In genomic region chr6:52503344-52503747, GRCh38 we compare ENCODE assay signal across 8 cellular contexts.
DNase-seq lines count a peak whose midpoint lies in the region; ATAC-seq and TF ChIP-seq lines count a peak whose summit lies in the region.

No MANE protein-coding gene starts in this region.

- no peak overlapping the region for H3K4me2 ChIP-seq in Loucy (ENCODE audit: low read depth, low read length, poor library complexity, severe bottlenecking)

- H2AFZ ChIP-seq in Loucy (ENCODE audit: low read length): no peak overlapping the region

- H3K4me3 ChIP-seq in Loucy (ENCODE audit: low read length, poor library complexity, severe bottlenecking): no peak overlapping the region
- peak overlapping the region in 1 of 2 donors; percentile 43 for H3K4me3 ChIP-seq in mucosa of rectum (ENCODE audit: low read length in 2 of 2)

- DNase-seq in cerebellar cortex (ENCODE audit: low spot score): peak; percentile 10
- DNase-seq in RKO (ENCODE audit: low spot score): no peak
- DNase-seq in activated effector memory CD4-positive, alpha-beta T cell treated with Interleukin-2 at 50 U/mL for 16 hours: no peak
- DNase-seq in activated CD4-positive, alpha-beta T cell treated with anti-CD3 and anti-CD28 coated beads for 1 hour: no peak

- no peaks in the 10 kb centered on the region for H3F3A ChIP-seq in Loucy (ENCODE audit: low read depth)

- H3K79me2 ChIP-seq in Loucy (ENCODE audit: insufficient read depth, low read length): no peaks in the 10 kb centered on the region

- H3K9me2 ChIP-seq in Loucy (replicated peaks; ENCODE audit: low read depth, low read length): no peaks in the 10 kb centered on the region

- H3K9me3 ChIP-seq in Loucy (ENCODE audit: insufficient read depth, low read depth, low read length) (no peaks in the 10 kb centered on the region), mucosa of rectum (ENCODE audit: control insufficient read depth in 2 of 2, low read length in 2 of 2) (no peaks in the 10 kb centered on the region)

- H3K27ac ChIP-seq in C4-2B (peak overlapping the region; percentile 68), mucosa of rectum (ENCODE audit: low read depth in 2 of 2, low read length in 2 of 2) (peak overlapping the region; percentile 88 to 89)

- H4K20me1 ChIP-seq in Loucy (ENCODE audit: insufficient read depth, low read length, poor library complexity, severe bottlenecking): no peaks in the 10 kb centered on the region

- no peak for ATAC-seq in GM18511 (IDR thresholded peaks at IDR 0.05; ENCODE audit: unreplicated experiment)

- H3K4me1 ChIP-seq in Loucy (ENCODE audit: insufficient read depth, low read length, poor library complexity, severe bottlenecking) (no peaks in the 10 kb centered on the region), mucosa of rectum (ENCODE audit: control insufficient read depth in 2 of 2, insufficient read depth in 2 of 2, low read length in 2 of 2) (peaks cover 24 to 27% of the 10 kb centered on the region in 2 donors)

- no peak overlapping the region for H3K9ac ChIP-seq in Loucy (ENCODE audit: low read depth, low read length, poor library complexity, severe bottlenecking)
- H3K9ac ChIP-seq in mucosa of rectum (ENCODE audit: low read depth in 1 of 2, low read length in 2 of 2): peak overlapping the region; percentile 53 to 64

- H3K27me3 ChIP-seq in Loucy (ENCODE audit: insufficient read depth, low read length, poor library complexity, severe bottlenecking): no peaks in the 10 kb centered on the region
- H3K27me3 ChIP-seq in mucosa of rectum (ENCODE audit: control insufficient read depth in 2 of 2, insufficient read depth in 2 of 2, low read length in 2 of 2): no peaks in the 10 kb centered on the region

- no peak for TF ChIP-seq CTCF in C4-2B (conservative IDR thresholded peaks at IDR 0.05)
- TF ChIP-seq CTCF in Loucy (conservative IDR thresholded peaks at IDR 0.05; ENCODE audit: low read length): 0 out of 2 replicates have a peak, but pooled peaks have one; percentile 17

- H3K36me3 ChIP-seq in Loucy (ENCODE audit: insufficient read depth, low read length): peaks cover 74% of the 10 kb centered on the region; the same call in 1 of the 2 replicates
- H3K36me3 ChIP-seq in mucosa of rectum (ENCODE audit: control insufficient read depth in 2 of 2, insufficient read depth in 2 of 2, low read length in 2 of 2): peaks cover 31% of the 10 kb centered on the region in 2 donors
